Comparison of ENCODE assay signal across 7 cellular contexts in genomic region chr5:172854451-172854871, GRCh38. TPM values are rescaled to one million over a fixed set of nuclear protein-coding genes. Genes with fewer than 3 reads are reported as not detected.
DNase-seq lines count a peak whose midpoint lies in the region; ATAC-seq, FAIRE-seq and TF ChIP-seq lines count a peak whose summit lies in the region.

No MANE protein-coding gene starts in this region.

- H3K27me3 Mint-ChIP-seq in T-cell = no peaks in the 10 kb centered on the region
- H3K27me3 Mint-ChIP-seq in naive B cell = no peaks in the 10 kb centered on the region

- no peak overlapping the region for H3K9ac ChIP-seq in endothelial cell of umbilical vein (replicated peaks; ENCODE audit: extremely low read depth, insufficient read depth, low read length)

- CTCF ChIA-PET in T-cell (lab: Charles Lee) (interaction anchor here in 1 of 2 donors (0.6 kb wide), 1 partner anchor 33 kb away, joined by 3 read pairs; no protein-coding TSS in a partner anchor), endothelial cell of umbilical vein (lab: Charles Lee) (interaction anchor here (1.0 to 1.4 kb wide), 3 partner anchors 8 to 140 kb away, joined by 3 to 5 read pairs (median 3); no protein-coding TSS in a partner anchor)

- BruUV-seq in endothelial cell of umbilical vein (replicated peaks; lab: Mats Ljungman, UMichigan) = no TSS peak

- TF ChIP-seq CTCF in endothelial cell of umbilical vein (IDR thresholded peaks at IDR 0.05; ENCODE audit: extremely low read depth in 1 of 2, insufficient read depth in 1 of 2, low read depth in 1 of 2, low read length in 2 of 2) = no peak
- no peak for TF ChIP-seq CTCF in upper lobe of right lung (IDR thresholded peaks at IDR 0.05)

- H4K20me1 ChIP-seq in endothelial cell of umbilical vein (replicated peaks; ENCODE audit: control insufficient read depth, extremely low read depth, insufficient read depth, low read length) = no peaks in the 10 kb centered on the region

- H3K27ac Mint-ChIP-seq in T-cell = peak overlapping the region in 1 of 2 donors; percentile 28
- H3K27ac Mint-ChIP-seq in naive B cell = peak overlapping the region in 5 of 6 donors; percentile 37 to 98 (median 85)

- H3K9me3 Mint-ChIP-seq in T-cell (no peaks in the 10 kb centered on the region), naive B cell (no peaks in the 10 kb centered on the region)

- peaks cover 53% of the 10 kb centered on the region for H3K79me2 ChIP-seq in endothelial cell of umbilical vein (ENCODE audit: control insufficient read depth, insufficient read depth, low read length)

- FAIRE-seq in endothelial cell of umbilical vein (lab: Jason Lieb, UNC) (no peak), frontal cortex (lab: Jason Lieb, UNC) (no peak)

- peaks cover 40% of the 10 kb centered on the region for H3K4me1 ChIP-seq in endothelial cell of umbilical vein (ENCODE audit: control insufficient read depth, extremely low read depth, insufficient read depth, low read length)
- peaks cover 62% of the 10 kb centered on the region for H3K4me1 ChIP-seq in upper lobe of right lung

- ATAC-seq in T-cell (replicated peaks in 1 of 4) (peak; percentile 48 to 82 (median 60)), naive B cell (ENCODE audit: low read depth in 2 of 2) (no peak), upper lobe of right lung (peak; percentile 61)

- H3K36me3 Mint-ChIP-seq in T-cell (peaks cover 13% of the 10 kb centered on the region), naive B cell (peaks cover 0 to 13% of the 10 kb centered on the region in 2 donors)

- no peak overlapping the region for H3K4me3 ChIP-seq in endothelial cell of umbilical vein (replicated peaks in 1 of 3; ENCODE audit: insufficient read depth in 1 of 3, low read depth in 1 of 3, low read length in 3 of 3)
- no peak overlapping the region for H3K4me3 ChIP-seq in upper lobe of right lung

- DNase-seq in T-cell (peak in 26 of 34 experiments; percentile 20 to 65 (median 42)), endothelial cell of umbilical vein (ENCODE audit: low read depth, low spot score) (peak; percentile 70), naive B cell (no peak), upper lobe of right lung (peak; percentile 75), C1 segment of cervical spinal cord (lab: John Stamatoyannopoulos, UW) (no peak), frontal cortex (ENCODE audit: low spot score in 2 of 2) (no peak)
- no peak for DNase-seq in effector CD8-positive, alpha-beta T cell (lab: John Stamatoyannopoulos, UW)

- peaks cover 49 to 68% (median 60%) of the 10 kb centered on the region in 3 donors for H3K4me1 Mint-ChIP-seq in T-cell
- H3K4me1 Mint-ChIP-seq in naive B cell = peaks cover 52 to 77% (median 76%) of the 10 kb centered on the region in 3 donors

- H3K27ac ChIP-seq in endothelial cell of umbilical vein (ENCODE audit: insufficient read depth, low read depth, low read length) = peak overlapping the region; percentile 50
- H3K27ac ChIP-seq in upper lobe of right lung = peak overlapping the region; percentile 52

- H3K4me3 Mint-ChIP-seq in T-cell = no peak overlapping the region
- no peak overlapping the region for H3K4me3 Mint-ChIP-seq in naive B cell

- no peaks in the 10 kb centered on the region for H3K9me1 ChIP-seq in endothelial cell of umbilical vein (replicated peaks; ENCODE audit: control insufficient read depth, extremely low read depth, insufficient read depth, low read length)

- H3K4me2 ChIP-seq in endothelial cell of umbilical vein (ENCODE audit: insufficient read depth, low read length) = no peak overlapping the region

- dilution Hi-C loops in endothelial cell of umbilical vein (cut with MboI; ENCODE audit: extremely low pct_ligation_motif_present, low sequenced_read_pairs) = no loop called here

- POLR2A ChIA-PET in T-cell (lab: Charles Lee) = interaction anchor here in 1 of 2 donors (0.7 kb wide), 2 partner anchors 47 to 834 kb away, joined by 3 read pairs; no protein-coding TSS in a partner anchor
- POLR2A ChIA-PET in endothelial cell of umbilical vein (lab: Charles Lee) = no interaction called here

- intact Hi-C loops in endothelial cell of umbilical vein (cut with micrococcal nuclease) = no loop called here
- intact Hi-C loops in upper lobe of right lung (cut with DNase I) = no loop called here

- no peak for TF ChIP-seq POLR2A in endothelial cell of umbilical vein (IDR thresholded peaks at IDR 0.05; ENCODE audit: low read depth, low read length)

- H3K9me3 ChIP-seq in endothelial cell of umbilical vein (replicated peaks; ENCODE audit: control insufficient read depth, insufficient read depth, low read length) (no peaks in the 10 kb centered on the region), upper lobe of right lung (no peaks in the 10 kb centered on the region)

- H2AFZ ChIP-seq in endothelial cell of umbilical vein (ENCODE audit: low read depth, low read length) = no peak overlapping the region

- H3K27me3 ChIP-seq in endothelial cell of umbilical vein (ENCODE audit: control insufficient read depth in 2 of 2, insufficient read depth in 2 of 2, low read length in 2 of 2) (no peaks in the 10 kb centered on the region), upper lobe of right lung (no peaks in the 10 kb centered on the region)

- H3K36me3 ChIP-seq in endothelial cell of umbilical vein (ENCODE audit: control insufficient read depth in 2 of 2, extremely low read depth in 1 of 2, insufficient read depth in 2 of 2, low read length in 2 of 2) (no peaks in the 10 kb centered on the region), upper lobe of right lung (no peaks in the 10 kb centered on the region)

TF ChIP-seq in endothelial cell of umbilical vein, 7 proteins besides CTCF, POLR2A, EP300 and RAD21:
- TF ChIP-seq FOS (IDR thresholded peaks at IDR 0.05; ENCODE audit: borderline replicate concordance, insufficient read depth, low read length) (no peak), MYC (IDR thresholded peaks at IDR 0.05; ENCODE audit: low read depth, low read length) (no peak), GATA2 (IDR thresholded peaks at IDR 0.05; ENCODE audit: insufficient read depth, insufficient read length, low read depth, low read length) (no peak), POLR2AphosphoS5 (IDR thresholded peaks at IDR 0.05; ENCODE audit: insufficient read depth, low read depth, low read length) (no peak), JUN (IDR thresholded peaks at IDR 0.05; ENCODE audit: borderline replicate concordance, insufficient read depth, insufficient read length, low read depth) (no peak), EZH2 (IDR thresholded peaks at IDR 0.05; ENCODE audit: borderline replicate concordance, low read depth, low read length, severe bottlenecking) (no peak)
- TF ChIP-seq, protein P1, sequence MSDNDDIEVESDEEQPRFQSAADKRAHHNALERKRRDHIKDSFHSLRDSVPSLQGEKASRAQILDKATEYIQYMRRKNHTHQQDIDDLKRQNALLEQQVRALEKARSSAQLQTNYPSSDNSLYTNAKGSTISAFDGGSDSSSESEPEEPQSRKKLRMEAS (IDR thresholded peaks at IDR 0.05; ENCODE audit: insufficient read depth, insufficient read length) = no peak

RNA-seq across cellular contexts. Expression of gene ERGIC1, which starts 20.4 kb away (rescaled TPM):
- total RNA-seq in T-cell (10 to 100 TPM; 45.5 to 67.7 (median 46.8) TPM), endothelial cell of umbilical vein (105 and 118 TPM in 2 replicates), upper lobe of right lung (186 TPM), frontal cortex (33.0 TPM)
- polyA plus RNA-seq in endothelial cell of umbilical vein (109 and 115 TPM in 2 replicates), naive B cell (ENCODE audit: low read depth in 6 of 6) (10 to 100 TPM; 53.2 to 86.1 (median 64.4) TPM)
- polyA plus RNA-seq in endothelial cell of umbilical vein (2011; cell fraction: cytosol; rRNA removed) = 84.9 and 98.4 TPM in 2 replicates
- 63.2 and 75.9 TPM in 2 replicates for polyA plus RNA-seq in endothelial cell of umbilical vein (2011; cell fraction: nucleus; rRNA removed)
- 101 and 105 TPM in 2 replicates for polyA plus RNA-seq in endothelial cell of umbilical vein (2012)
- polyA minus RNA-seq in endothelial cell of umbilical vein = 189 and 212 TPM in 2 replicates
- 41.4 TPM for polyA minus RNA-seq in endothelial cell of umbilical vein (2011; cell fraction: cytosol; rRNA and poly(A)+ RNA removed)
- 62.9 and 76.6 TPM in 2 replicates for polyA minus RNA-seq in endothelial cell of umbilical vein (2011; cell fraction: nucleus; rRNA and poly(A)+ RNA removed)

Comparison
In these comparisons a context has a peak if more than half of its experiments do, and no peak if none do; other contexts are left out.
1. ATAC-seq: peak in T-cell (4 of 4) and upper lobe of right lung (single experiment); none in naive B cell (0 of 2).
2. DNase-seq: peak in T-cell (26 of 34), endothelial cell of umbilical vein (single experiment) and upper lobe of right lung (single experiment); none in naive B cell (single experiment), C1 segment of cervical spinal cord (0 of 14), frontal cortex (0 of 2) and effector CD8-positive, alpha-beta T cell (single experiment).